In the genomic region with DNA sequence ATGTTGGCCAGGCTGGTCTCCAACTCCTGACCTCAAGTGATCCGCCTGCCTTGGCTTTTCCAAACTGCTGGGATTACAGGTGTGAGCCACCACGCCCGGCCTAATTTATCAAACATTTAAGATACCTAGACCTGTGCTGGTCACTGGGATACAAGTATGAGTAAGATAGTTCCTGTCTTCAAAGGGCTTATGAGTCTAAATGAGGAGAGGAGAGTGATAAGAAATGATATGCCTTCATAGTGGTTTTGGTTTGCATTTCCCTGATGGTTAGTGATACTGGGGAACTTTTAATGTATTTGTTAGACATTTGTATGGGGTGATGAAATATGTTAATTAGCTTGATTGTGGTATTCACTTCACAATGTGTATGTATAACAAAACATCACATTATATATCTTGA, we compare ENCODE assay signal across 19 cellular contexts. TPM values are rescaled to one million over a fixed set of nuclear protein-coding genes. Genes with fewer than 3 reads are reported as not detected.
DNase-seq lines count a peak whose midpoint lies in the region; ATAC-seq lines count a peak whose summit lies in the region.
"Had no signal": no experiment of that assay in that cellular context is flagged by ENCODE, and none has a peak within 500 bp of the region (broad histone marks: within the 10 kb centered on the region; RNA-seq: fewer than 3 reads in every experiment).

No MANE protein-coding gene starts in this region.

- no peak overlapping the region for H3K4me3 ChIP-seq in CD8-positive, alpha-beta memory T cell (ENCODE audit: low read length)
- H3K4me3 ChIP-seq: BLaER1, MG63 had no signal

- no peak overlapping the region for H3K4me3 Mint-ChIP-seq in activated CD8-positive, alpha-beta memory T cell treated with anti-CD3 and anti-CD28 coated beads, Interleukin-2, amount 10 ng/mL, durations not matched to agents 7 days and 5 days
- H3K4me3 Mint-ChIP-seq in CD8-positive, alpha-beta memory T cell = no peak overlapping the region
- peak overlapping the region; percentile 0 for H3K4me3 Mint-ChIP-seq in activated T-helper 17 cell treated with anti-CD3 and anti-CD28 coated beads, Interleukin-2, amount 50 U/mL, for 72 hours
- no peak overlapping the region for H3K4me3 Mint-ChIP-seq in stimulated activated effector memory CD8-positive, alpha-beta T cell treated with anti-CD3 and anti-CD28 coated beads, Interleukin-12 subunit alpha, Interleukin-12 subunit beta, amount 100 ng/mL, for 72 hours
- H3K4me3 Mint-ChIP-seq: H9 had no signal

- H3K27me3 Mint-ChIP-seq in activated CD8-positive, alpha-beta memory T cell treated with anti-CD3 and anti-CD28 coated beads, Interleukin-2, amount 10 ng/mL, durations not matched to agents 7 days and 5 days = no peaks in the 10 kb centered on the region
- no peaks in the 10 kb centered on the region for H3K27me3 Mint-ChIP-seq in CD8-positive, alpha-beta memory T cell
- H3K27me3 Mint-ChIP-seq in activated T-helper 17 cell treated with anti-CD3 and anti-CD28 coated beads, Interleukin-2, amount 50 U/mL, for 72 hours = no peaks in the 10 kb centered on the region

- peaks cover 14% of the 10 kb centered on the region for H3K36me3 Mint-ChIP-seq in activated CD8-positive, alpha-beta memory T cell treated with anti-CD3 and anti-CD28 coated beads, Interleukin-2, amount 10 ng/mL, durations not matched to agents 7 days and 5 days
- H3K36me3 Mint-ChIP-seq in CD8-positive, alpha-beta memory T cell = peaks cover 0 to 39% (median 7%) of the 10 kb centered on the region in 3 donors
- H3K36me3 Mint-ChIP-seq in activated T-helper 17 cell treated with anti-CD3 and anti-CD28 coated beads, Interleukin-2, amount 50 U/mL, for 72 hours (ENCODE audit: low read depth) = peaks cover 38% of the 10 kb centered on the region
- peaks cover 34% of the 10 kb centered on the region for H3K36me3 Mint-ChIP-seq in stimulated activated effector memory CD8-positive, alpha-beta T cell treated with anti-CD3 and anti-CD28 coated beads, Interleukin-12 subunit alpha, Interleukin-12 subunit beta, amount 100 ng/mL, for 72 hours

- CTCF ChIA-PET in activated CD8-positive, alpha-beta memory T cell treated with anti-CD3 and anti-CD28 coated beads, Interleukin-2, amount 10 ng/mL, durations not matched to agents 7 days and 5 days (lab: Charles Lee) = interaction anchor here (0.8 to 1.3 kb wide), 3 partner anchors 12 to 29 kb away, joined by 3 to 5 read pairs (median 4); no protein-coding TSS in a partner anchor
- CTCF ChIA-PET in CD8-positive, alpha-beta memory T cell (lab: Charles Lee) = interaction anchor here (0.8 kb wide), 1 partner anchor 140 kb away, joined by 3 read pairs; no protein-coding TSS in a partner anchor

- H3K36me3 ChIP-seq in CD8-positive, alpha-beta memory T cell (ENCODE audit: insufficient read depth, low read length) = peaks cover 2% of the 10 kb centered on the region

- no peak overlapping the region for H3K27ac ChIP-seq in CD8-positive, alpha-beta memory T cell (ENCODE audit: low read depth, low read length)
- H3K27ac ChIP-seq: BLaER1, KMS-11, RWPE1 had no signal

- H3K9me3 ChIP-seq in CD8-positive, alpha-beta memory T cell (ENCODE audit: low read length) = no peaks in the 10 kb centered on the region
- H3K9me3 ChIP-seq: BLaER1, MG63 had no signal

- DNase-seq in activated CD8-positive, alpha-beta memory T cell treated with anti-CD3 and anti-CD28 coated beads, Interleukin-2, amount 10 ng/mL, durations not matched to agents 7 days and 5 days = no peak
- no peak for DNase-seq in activated CD8-positive, alpha-beta memory T cell treated with anti-CD3 and anti-CD28 coated beads for 24 hours
- no peak for DNase-seq in CD8-positive, alpha-beta memory T cell
- DNase-seq in stimulated activated effector memory CD8-positive, alpha-beta T cell treated with anti-CD3 and anti-CD28 coated beads, Interleukin-12 subunit alpha, Interleukin-12 subunit beta, amount 100 ng/mL, for 72 hours (ENCODE audit: low spot score in 2 of 2) = no peak
- no peak for DNase-seq in stimulated activated CD4-positive, alpha-beta T cell treated with anti-CD3 and anti-CD28 coated beads, Interleukin-4, amount 100 ng/mL, for 4 hours
- DNase-seq: DMS53, H9, MG63, NCI-H1092, NCI-H2081 treated with DMSO at 0.1 percent for 48 hours, NCI-H510A, NCI-H82, PC-3 had no signal

- peak; percentile 45 for ATAC-seq in activated CD8-positive, alpha-beta memory T cell treated with anti-CD3 and anti-CD28 coated beads, Interleukin-2, amount 10 ng/mL, durations not matched to agents 7 days and 5 days
- ATAC-seq in activated T-helper 17 cell treated with anti-CD3 and anti-CD28 coated beads, Interleukin-2, amount 50 U/mL, for 72 hours (replicated peaks) = peak; percentile 61
- peak; percentile 57 for ATAC-seq in stimulated activated effector memory CD8-positive, alpha-beta T cell treated with anti-CD3 and anti-CD28 coated beads, Interleukin-12 subunit alpha, Interleukin-12 subunit beta, amount 100 ng/mL, for 72 hours
- no peak for ATAC-seq in GM19397 (IDR thresholded peaks at IDR 0.05; ENCODE audit: unreplicated experiment)
- ATAC-seq in GM21526 (IDR thresholded peaks at IDR 0.05; ENCODE audit: low FRiP score, unreplicated experiment) = no peak
- ATAC-seq: PC-3 had no signal

- peaks cover 16% of the 10 kb centered on the region for H3K4me1 ChIP-seq in CD8-positive, alpha-beta memory T cell (ENCODE audit: insufficient read depth, low read length)
- H3K4me1 ChIP-seq: BLaER1 had no signal

- no peaks in the 10 kb centered on the region for H3K27me3 ChIP-seq in CD8-positive, alpha-beta memory T cell (ENCODE audit: insufficient read depth, low read length, poor library complexity, severe bottlenecking)
- H3K27me3 ChIP-seq: BLaER1, MG63 had no signal

- peaks cover 50% of the 10 kb centered on the region for H3K4me1 Mint-ChIP-seq in activated CD8-positive, alpha-beta memory T cell treated with anti-CD3 and anti-CD28 coated beads, Interleukin-2, amount 10 ng/mL, durations not matched to agents 7 days and 5 days
- H3K4me1 Mint-ChIP-seq in CD8-positive, alpha-beta memory T cell = peaks cover 48 to 68% (median 61%) of the 10 kb centered on the region in 3 donors
- H3K4me1 Mint-ChIP-seq in activated T-helper 17 cell treated with anti-CD3 and anti-CD28 coated beads, Interleukin-2, amount 50 U/mL, for 72 hours = peaks cover 40% of the 10 kb centered on the region
- H3K4me1 Mint-ChIP-seq in stimulated activated effector memory CD8-positive, alpha-beta T cell treated with anti-CD3 and anti-CD28 coated beads, Interleukin-12 subunit alpha, Interleukin-12 subunit beta, amount 100 ng/mL, for 72 hours = peaks cover 51% of the 10 kb centered on the region

- POLR2A ChIA-PET in CD8-positive, alpha-beta memory T cell (lab: Charles Lee) = no interaction called here

- H3K9me3 Mint-ChIP-seq in activated CD8-positive, alpha-beta memory T cell treated with anti-CD3 and anti-CD28 coated beads, Interleukin-2, amount 10 ng/mL, durations not matched to agents 7 days and 5 days (ENCODE audit: low read depth) = no peaks in the 10 kb centered on the region
- H3K9me3 Mint-ChIP-seq in CD8-positive, alpha-beta memory T cell = no peaks in the 10 kb centered on the region
- no peaks in the 10 kb centered on the region for H3K9me3 Mint-ChIP-seq in activated T-helper 17 cell treated with anti-CD3 and anti-CD28 coated beads, Interleukin-2, amount 50 U/mL, for 72 hours
- no peaks in the 10 kb centered on the region for H3K9me3 Mint-ChIP-seq in stimulated activated effector memory CD8-positive, alpha-beta T cell treated with anti-CD3 and anti-CD28 coated beads, Interleukin-12 subunit alpha, Interleukin-12 subunit beta, amount 100 ng/mL, for 72 hours
- H3K9me3 Mint-ChIP-seq: H9 had no signal

- H3K27ac Mint-ChIP-seq in activated CD8-positive, alpha-beta memory T cell treated with anti-CD3 and anti-CD28 coated beads, Interleukin-2, amount 10 ng/mL, durations not matched to agents 7 days and 5 days = no peak overlapping the region
- peak overlapping the region in 5 of 8 donors; percentile 19 to 62 (median 47) for H3K27ac Mint-ChIP-seq in CD8-positive, alpha-beta memory T cell
- peak overlapping the region; percentile 9 for H3K27ac Mint-ChIP-seq in activated T-helper 17 cell treated with anti-CD3 and anti-CD28 coated beads, Interleukin-2, amount 50 U/mL, for 72 hours
- peak overlapping the region; percentile 60 for H3K27ac Mint-ChIP-seq in stimulated activated effector memory CD8-positive, alpha-beta T cell treated with anti-CD3 and anti-CD28 coated beads, Interleukin-12 subunit alpha, Interleukin-12 subunit beta, amount 100 ng/mL, for 72 hours

RNA-seq across cellular contexts. Expression of a gene that starts 21.3 kb away (rescaled TPM):
- total RNA-seq in activated CD8-positive, alpha-beta memory T cell treated with anti-CD3 and anti-CD28 coated beads, Interleukin-2, amount 10 ng/mL, durations not matched to agents 7 days and 5 days = 100 to 1,000 TPM; 129 to 166 TPM
- 100 to 1,000 TPM; 178 TPM for total RNA-seq in CD8-positive, alpha-beta memory T cell
- 321 TPM for polyA plus RNA-seq in CD8-positive, alpha-beta memory T cell
- total RNA-seq in activated T-helper 17 cell treated with anti-CD3 and anti-CD28 coated beads, Interleukin-2, amount 50 U/mL, for 72 hours = 100 to 1,000 TPM; 142 to 179 TPM

RNA-seq across cellular contexts. Expression of a gene that starts 28.3 kb away (rescaled TPM):
- total RNA-seq in activated CD8-positive, alpha-beta memory T cell treated with anti-CD3 and anti-CD28 coated beads, Interleukin-2, amount 10 ng/mL, durations not matched to agents 7 days and 5 days = 10 to 100 TPM; 83.0 to 86.4 TPM
- 10 to 100 TPM; 72.2 to 74.0 TPM for total RNA-seq in CD8-positive, alpha-beta memory T cell
- polyA plus RNA-seq in CD8-positive, alpha-beta memory T cell = 18.0 TPM
- 10 to 100 TPM; 49.4 to 52.4 TPM for total RNA-seq in activated T-helper 17 cell treated with anti-CD3 and anti-CD28 coated beads, Interleukin-2, amount 50 U/mL, for 72 hours

Comparison
In these comparisons a context has a peak if more than half of its experiments do, and no peak if none do; other contexts are left out.
1. ATAC-seq: peak in activated CD8-positive, alpha-beta memory T cell treated with anti-CD3 and anti-CD28 coated beads, Interleukin-2, amount 10 ng/mL, durations not matched to agents 7 days and 5 days (single experiment), activated T-helper 17 cell treated with anti-CD3 and anti-CD28 coated beads, Interleukin-2, amount 50 U/mL, for 72 hours (single experiment) and stimulated activated effector memory CD8-positive, alpha-beta T cell treated with anti-CD3 and anti-CD28 coated beads, Interleukin-12 subunit alpha, Interleukin-12 subunit beta, amount 100 ng/mL, for 72 hours (single experiment); none in GM19397 (single experiment) and GM21526 (single experiment).